In genomic region chr4:177309525-177310371, GRCh38 we compare ENCODE assay signal across 8 cellular contexts. TPM values are rescaled to one million over a fixed set of nuclear protein-coding genes. Genes with fewer than 3 reads are reported as not detected.
DNase-seq lines count a peak whose midpoint lies in the region; ATAC-seq and TF ChIP-seq lines count a peak whose summit lies in the region.

Gene NEIL3 (plus strand): TSS chr4:177309874. CDS start chr4:177309954, 80 bp downstream.

- TF ChIP-seq POLR2A in lower leg skin (IDR thresholded peaks at IDR 0.05) = no peak

- no peaks in the 10 kb centered on the region for H3K27me3 Mint-ChIP-seq in activated CD4-positive, alpha-beta T cell treated with anti-CD3 and anti-CD28 coated beads, Interleukin-2, amount 10 ng/mL, durations not matched to agents 7 days and 5 days

- POLR2A ChIA-PET in activated CD4-positive, alpha-beta T cell treated with anti-CD3 and anti-CD28 coated beads, Interleukin-2, amount 10 ng/mL, durations not matched to agents 7 days and 5 days (lab: Charles Lee) = interaction anchor here (0.8 to 2.0 kb wide), 3 partner anchors 9 to 133 kb away, joined by 3 to 11 read pairs (median 3); partner anchors contain the start of gene AGA

- ATAC-seq in GM19328 (IDR thresholded peaks at IDR 0.05; ENCODE audit: unreplicated experiment) (peak; percentile 90), HG03469 (IDR thresholded peaks at IDR 0.05; ENCODE audit: unreplicated experiment) (peak; percentile 87)

- H3K4me1 Mint-ChIP-seq in activated CD4-positive, alpha-beta T cell treated with anti-CD3 and anti-CD28 coated beads, Interleukin-2, amount 10 ng/mL, durations not matched to agents 7 days and 5 days = peaks cover 57% of the 10 kb centered on the region

- peak within 1 kb of the TSS; percentile 94 for H3K27ac Mint-ChIP-seq in activated CD4-positive, alpha-beta T cell treated with anti-CD3 and anti-CD28 coated beads, Interleukin-2, amount 10 ng/mL, durations not matched to agents 7 days and 5 days

- H3K4me3 ChIP-seq in lower leg skin (ENCODE audit: low read depth, poor library complexity, severe bottlenecking) = peak within 1 kb of the TSS; percentile 57

- H3K4me3 Mint-ChIP-seq in activated CD4-positive, alpha-beta T cell treated with anti-CD3 and anti-CD28 coated beads, Interleukin-2, amount 10 ng/mL, durations not matched to agents 7 days and 5 days = peak within 1 kb of the TSS; percentile 92

- WGBS in lower leg skin, 2 donors = 1% methylated on average over 40 to 50 of the region's 52 CpGs

- intact Hi-C loops in lower leg skin (cut with DNase I; ENCODE audit: low total_unique reads) = no loop called here

- peaks cover 38% of the 10 kb centered on the region for H3K36me3 Mint-ChIP-seq in activated CD4-positive, alpha-beta T cell treated with anti-CD3 and anti-CD28 coated beads, Interleukin-2, amount 10 ng/mL, durations not matched to agents 7 days and 5 days (ENCODE audit: low read depth)

- TF ChIP-seq CTCF in lower leg skin (IDR thresholded peaks at IDR 0.05) = no peak

- CTCF ChIA-PET in activated CD4-positive, alpha-beta T cell treated with anti-CD3 and anti-CD28 coated beads, Interleukin-2, amount 10 ng/mL, durations not matched to agents 7 days and 5 days (lab: Charles Lee) = interaction anchor here (0.7 to 1.7 kb wide), 5 partner anchors 12 to 59 kb away, joined by 3 to 5 read pairs (median 4); no protein-coding TSS in a partner anchor

- H3K9me3 Mint-ChIP-seq in activated CD4-positive, alpha-beta T cell treated with anti-CD3 and anti-CD28 coated beads, Interleukin-2, amount 10 ng/mL, durations not matched to agents 7 days and 5 days = peaks cover 4% of the 10 kb centered on the region

- peak in 13 of 14 donors; percentile 24 to 84 (median 68) for DNase-seq in C1 segment of cervical spinal cord (lab: John Stamatoyannopoulos, UW)
- peak; percentile 92 for DNase-seq in NCI-H69 (lab: John Stamatoyannopoulos, UW)
- DNase-seq in activated CD4-positive, alpha-beta T cell treated with anti-CD3 and anti-CD28 coated beads, Interleukin-2, amount 10 ng/mL, durations not matched to agents 7 days and 5 days = peak; percentile 98
- DNase-seq in dermis microvascular lymphatic vessel endothelial cell (ENCODE audit: low read depth in 2 of 2) = peak; percentile 73 to 89
- peak; percentile 79 to 96 for DNase-seq in lower leg skin (ENCODE audit: low spot score in 2 of 2)
- peak; percentile 92 to 97 for DNase-seq in stimulated activated CD4-positive, alpha-beta T cell treated with anti-CD3 and anti-CD28 coated beads, Interleukin-4, amount 100 ng/mL, for 4 hours

RNA-seq across cellular contexts. Expression of gene NEIL3, which starts in this region (rescaled TPM):
- total RNA-seq in activated CD4-positive, alpha-beta T cell treated with anti-CD3 and anti-CD28 coated beads, Interleukin-2, amount 10 ng/mL, durations not matched to agents 7 days and 5 days = 10 to 100 TPM; 34.6 to 38.9 TPM
- total RNA-seq in dermis microvascular lymphatic vessel endothelial cell = 2.3 and 3.9 TPM in 2 replicates
- total RNA-seq in lower leg skin = 1 to 10 TPM in 3 of 4 donors, under 1 TPM in 1; 0.71 to 2.1 (median 1.9) TPM

Comparison
In these comparisons a context has a peak if more than half of its experiments do, and no peak if none do; other contexts are left out.
1. Peak in every context shown above with its lines: DNase-seq, ATAC-seq and H3K4me3 ChIP-seq.